ENCODE assay signal across 7 cellular contexts in genomic region chr1:27011058-27011764, GRCh38.
DNase-seq lines count a peak whose midpoint lies in the region; ATAC-seq and TF ChIP-seq lines count a peak whose summit lies in the region.

No MANE protein-coding gene starts in this region.

- peaks cover 23% of the 10 kb centered on the region for H3K36me3 ChIP-seq in HUES48 (ENCODE audit: control insufficient read depth, insufficient read depth, low read length)
- peaks cover 21% of the 10 kb centered on the region for H3K36me3 ChIP-seq in iPS-20b (ENCODE audit: insufficient read depth, low read depth, low read length)
- H3K36me3 ChIP-seq in tibial artery = peaks cover 6 to 7% (median 6%) of the 10 kb centered on the region in 3 donors

- H3K9ac ChIP-seq in HUES48 (ENCODE audit: low read depth, low read length) (peak overlapping the region; percentile 64), iPS-20b (ENCODE audit: low read depth, low read length) (peak overlapping the region; percentile 87; the same call in 1 of the 2 replicates)

- H3K4me3 ChIP-seq in HUES48 (ENCODE audit: low read depth, low read length) (peak overlapping the region; percentile 87), iPS-20b (ENCODE audit: low read length) (peak overlapping the region; percentile 97), tibial artery (peak overlapping the region; percentile 81 to 99)

- DNase-seq in astrocyte of the hippocampus (ENCODE audit: low read depth, low spot score) (peak; percentile 97), tibial artery (peak; percentile 53 to 89), midbrain (lab: John Stamatoyannopoulos, UW) (no peak), COR-L47 (lab: John Stamatoyannopoulos, UW) (no peak)

- H3K4me1 ChIP-seq in HUES48 (ENCODE audit: control insufficient read depth, insufficient read depth, low read length) (peaks cover 41% of the 10 kb centered on the region), iPS-20b (ENCODE audit: insufficient read depth, low read length) (peaks cover 33% of the 10 kb centered on the region), tibial artery (peaks cover 0 to 55% (median 41%) of the 10 kb centered on the region in 4 donors)

- no peak for TF ChIP-seq CTCF in tibial artery (IDR thresholded peaks at IDR 0.05)

- no peaks in the 10 kb centered on the region for H3K9me3 ChIP-seq in HUES48 (ENCODE audit: control insufficient read depth, insufficient read depth, low read length)
- H3K9me3 ChIP-seq in iPS-20b (ENCODE audit: insufficient read depth, low read depth, low read length) = no peaks in the 10 kb centered on the region
- no peaks in the 10 kb centered on the region for H3K9me3 ChIP-seq in tibial artery

- intact Hi-C loops in tibial artery (cut with DNase I; ENCODE audit: low total_unique reads) = loop anchor here (1.0 kb wide), 1 partner anchor 12 kb away; no protein-coding TSS in a partner anchor

- no peak for ATAC-seq in HG03378 (IDR thresholded peaks at IDR 0.05; ENCODE audit: unreplicated experiment)

- H3K27me3 ChIP-seq in HUES48 (ENCODE audit: control insufficient read depth, insufficient read depth, low read length) (no peaks in the 10 kb centered on the region), iPS-20b (ENCODE audit: insufficient read depth, low read length) (no peaks in the 10 kb centered on the region), tibial artery (no peaks in the 10 kb centered on the region)

- H3K27ac ChIP-seq in HUES48 (ENCODE audit: low read depth, low read length) (peak overlapping the region; percentile 90), iPS-20b (ENCODE audit: low read length) (no peak overlapping the region), tibial artery (peak overlapping the region; percentile 91 to 99)

Comparison
In these comparisons a context has a peak if more than half of its experiments do, and no peak if none do; other contexts are left out.
1. DNase-seq: peak in astrocyte of the hippocampus (single experiment) and tibial artery (2 of 2); none in midbrain (single experiment) and COR-L47 (single experiment).
2. Peak in every context shown above with its lines, with median percentiles within 50 percentile points of each other: H3K4me3 ChIP-seq.